8 cellular contexts compared by ENCODE assay signal in the genomic region with DNA sequence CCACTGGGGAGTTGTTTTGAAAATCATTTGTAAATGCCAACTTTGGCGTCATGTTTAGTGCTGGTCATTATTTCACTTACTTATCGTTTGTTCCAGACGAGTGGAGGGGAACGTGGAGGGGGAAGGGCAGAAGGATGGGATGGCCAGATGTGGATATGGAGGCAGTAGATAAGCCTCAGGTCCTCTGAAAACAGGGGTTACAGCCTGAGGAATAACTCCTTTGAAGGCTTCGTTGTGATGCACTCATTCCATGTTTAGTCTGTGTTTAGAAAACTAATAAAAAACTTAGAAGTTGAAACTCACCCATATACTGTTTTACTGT. TPM values are rescaled to one million over a fixed set of nuclear protein-coding genes. Genes with fewer than 3 reads are reported as not detected.
DNase-seq lines count a peak whose midpoint lies in the region; ATAC-seq and TF ChIP-seq lines count a peak whose summit lies in the region.

No MANE protein-coding gene starts in this region.

- peaks cover 7% of the 10 kb centered on the region for H3K36me3 Mint-ChIP-seq in memory B cell

- DNase-seq in EL (peak; percentile 38), MM.1S (no peak), mammary epithelial cell (peak; percentile 5), memory B cell (ENCODE audit: low spot score in 2 of 2) (no peak), aorta (no peak), NOMO-1 treated with dmso at 0.1 percent for 144 hours (lab: John Stamatoyannopoulos, UW; ENCODE audit: unreplicated experiment) (no peak), 8988T (no peak), NCI-H2081 treated with DMSO at 0.1 percent for 48 hours (lab: John Stamatoyannopoulos, UW) (no peak)

- 0 out of 2 replicates have a peak, but pooled peaks cover 4% of the 10 kb centered on the region for H3K27me3 ChIP-seq in MM.1S (replicated peaks; ENCODE audit: insufficient read depth, low read length)
- H3K27me3 ChIP-seq in mammary epithelial cell (ENCODE audit: insufficient read depth, low read length): no peaks in the 10 kb centered on the region
- no peaks in the 10 kb centered on the region for H3K27me3 ChIP-seq in aorta (ENCODE audit: control insufficient read depth in 1 of 2, insufficient read depth in 2 of 2, low read length in 1 of 2)

- TF ChIP-seq CTCF in MM.1S (IDR thresholded peaks at IDR 0.05; ENCODE audit: low read length) (no peak), mammary epithelial cell (conservative IDR thresholded peaks at IDR 0.05 in 1 of 2, IDR thresholded peaks at IDR 0.05 in 1 of 2; ENCODE audit: extremely low read depth in 1 of 2, insufficient read depth in 1 of 2, low read depth in 1 of 2, low read length in 2 of 2) (no peak)

- no peaks in the 10 kb centered on the region for H3F3A ChIP-seq in MM.1S (ENCODE audit: insufficient read depth, low read length)

- dilution Hi-C loops in mammary epithelial cell (cut with HindIII; ENCODE audit: low sequenced_read_pairs): loop anchor here (5.0 to 10.0 kb wide), 2 partner anchors 48 to 99 kb away; no protein-coding TSS in a partner anchor

- 0% methylated on average over 5 of the region's 5 CpGs for WGBS in mammary epithelial cell (ENCODE audit: low coverage, missing lambda C conversion rate)
- 1% methylated on average over 5 of the region's 5 CpGs for WGBS in aorta, 2 donors

- H3K27ac Mint-ChIP-seq in memory B cell: peak overlapping the region; percentile 90

- H3K36me3 ChIP-seq in MM.1S (replicated peaks; ENCODE audit: insufficient read depth, low read length) (no peaks in the 10 kb centered on the region), mammary epithelial cell (ENCODE audit: insufficient read depth, low read length) (peaks cover 2% of the 10 kb centered on the region), aorta (ENCODE audit: control insufficient read depth in 1 of 2, insufficient read depth in 2 of 2, low read length in 1 of 2) (peaks cover 0 to 3% of the 10 kb centered on the region in 2 donors)

- no peak overlapping the region for H3K9ac ChIP-seq in MM.1S (ENCODE audit: low read length)
- peak overlapping the region; percentile 72 for H3K9ac ChIP-seq in mammary epithelial cell (ENCODE audit: insufficient read depth, low read length)

- H3K9me3 ChIP-seq in MM.1S (replicated peaks; ENCODE audit: insufficient read depth, low read length): no peaks in the 10 kb centered on the region
- H3K9me3 ChIP-seq in mammary epithelial cell (replicated peaks; ENCODE audit: insufficient read depth, low read length): no peaks in the 10 kb centered on the region
- no peaks in the 10 kb centered on the region for H3K9me3 ChIP-seq in aorta (ENCODE audit: control insufficient read depth, low read length)

- intact Hi-C loops in mammary epithelial cell (cut with micrococcal nuclease) (no loop called here), aorta (cut with DNase I) (loop anchor here (2.0 to 10.0 kb wide), 4 partner anchors 52 to 89 kb away; a partner anchor contains a TSS)

- peaks cover 18% of the 10 kb centered on the region for H3K4me1 Mint-ChIP-seq in memory B cell

- no peaks in the 10 kb centered on the region for H3K27me3 Mint-ChIP-seq in memory B cell

- H3K4me3 Mint-ChIP-seq in memory B cell: peak overlapping the region; percentile 100

- in situ Hi-C loops in mammary epithelial cell (cut with MboI; ENCODE audit: low sequenced_read_pairs in 2 of 2): no loop called here

- H3K4me1 ChIP-seq in MM.1S (ENCODE audit: low read length) (no peaks in the 10 kb centered on the region), mammary epithelial cell (ENCODE audit: insufficient read depth, low read length) (peaks cover 16% of the 10 kb centered on the region), aorta (ENCODE audit: control insufficient read depth in 1 of 2, insufficient read depth in 2 of 2, low read length in 2 of 2) (no peaks in the 10 kb centered on the region)

- no peak overlapping the region for H3K27ac ChIP-seq in MM.1S (ENCODE audit: low read length)
- H3K27ac ChIP-seq in mammary epithelial cell (ENCODE audit: insufficient read depth, low read depth, low read length): peak overlapping the region; percentile 44
- no peak overlapping the region for H3K27ac ChIP-seq in aorta (ENCODE audit: low read depth in 1 of 2, low read length in 2 of 2)

- no peak overlapping the region; the same call in 1 of the 2 replicates for H3K4me2 ChIP-seq in MM.1S (ENCODE audit: low read depth, low read length)
- H3K4me2 ChIP-seq in mammary epithelial cell (ENCODE audit: insufficient read depth, low read depth, low read length): peak overlapping the region; percentile 97

- H3K79me2 ChIP-seq in MM.1S (ENCODE audit: low read length): no peaks in the 10 kb centered on the region
- peaks cover 58% of the 10 kb centered on the region for H3K79me2 ChIP-seq in mammary epithelial cell (ENCODE audit: insufficient read depth, low read length)

- no peaks in the 10 kb centered on the region for H3K9me3 Mint-ChIP-seq in memory B cell

- CTCF ChIA-PET in mammary epithelial cell (lab: Charles Lee; ENCODE audit: low non-redundant PET): no interaction called here

- H4K20me1 ChIP-seq in MM.1S (ENCODE audit: insufficient read depth, low read length): no peaks in the 10 kb centered on the region
- H4K20me1 ChIP-seq in mammary epithelial cell (ENCODE audit: insufficient read depth, low read length): no peaks in the 10 kb centered on the region

- H3K4me3 ChIP-seq in MM.1S (ENCODE audit: low read length) (0 out of 2 replicates have a peak overlapping the region, but pooled peaks have one; percentile 94), mammary epithelial cell (replicated peaks in 1 of 3; ENCODE audit: insufficient read depth in 1 of 3, low read depth in 2 of 3, low read length in 3 of 3) (peak overlapping the region; percentile 72 to 92 (median 90)), aorta (ENCODE audit: low read length in 2 of 2) (peak overlapping the region; percentile 77 to 92)

- no peak for ATAC-seq in memory B cell (ENCODE audit: low read depth)
- ATAC-seq in aorta (ENCODE audit: low FRiP score): no peak

- H3K9me2 ChIP-seq in MM.1S (replicated peaks; ENCODE audit: insufficient read depth, low read length): no peaks in the 10 kb centered on the region

- H2AFZ ChIP-seq in MM.1S (ENCODE audit: low read length) (0 out of 2 replicates have a peak overlapping the region, but pooled peaks have one; percentile 100), mammary epithelial cell (ENCODE audit: low read depth, low read length) (peak overlapping the region; percentile 100)

- BruUV-seq in mammary epithelial cell (replicated peaks; lab: Mats Ljungman, UMichigan): TSS peak; percentile 65

RNA-seq across cellular contexts. Expression of a gene that starts 1.1 kb away (rescaled TPM):
- total RNA-seq in mammary epithelial cell: 10 to 100 TPM; 28.2 to 32.3 TPM
- 9.3 TPM for polyA plus RNA-seq in mammary epithelial cell
- polyA minus RNA-seq in mammary epithelial cell: 21.9 TPM
- 10 to 100 TPM; 26.5 to 29.8 TPM for total RNA-seq in aorta
- 1 to 10 TPM; 5.9 to 6.1 TPM for polyA plus RNA-seq in aorta

Comparison
In these comparisons a context has a peak if more than half of its experiments do, and no peak if none do; other contexts are left out.
1. DNase-seq: peak in EL (single experiment) and mammary epithelial cell (single experiment); none in MM.1S (single experiment), memory B cell (0 of 2), aorta (0 of 2), NOMO-1 treated with dmso at 0.1 percent for 144 hours (single experiment), 8988T (single experiment) and NCI-H2081 treated with DMSO at 0.1 percent for 48 hours (single experiment).
2. Peak in every context shown above with its lines, with median percentiles within 50 percentile points of each other: H3K4me3 ChIP-seq.